In genomic region chr20:56715902-56716519, GRCh38 we compare ENCODE assay signal across 28 cellular contexts.
"Had no signal": no experiment of that assay in that cellular context is flagged by ENCODE, and none has a peak within 500 bp of the region (broad histone marks: within the 10 kb centered on the region; RNA-seq: fewer than 3 reads in every experiment).

No MANE protein-coding gene starts in this region.

- ATAC-seq: natural killer cell, pancreas, right cardiac atrium had no signal

- H3K4me2 ChIP-seq: neural progenitor cell had no signal

- H3K36me3 ChIP-seq: left ventricle myocardium inferior, neural progenitor cell, neutrophil, pancreas, prostate gland, sigmoid colon, spleen, thyroid gland, transverse colon, upper lobe of left lung, vagina had no signal

- H3K27me3 ChIP-seq: neural progenitor cell, neutrophil, pancreas, sigmoid colon, thyroid gland, transverse colon, upper lobe of left lung, vagina had no signal

- H3K9ac ChIP-seq: neural progenitor cell had no signal

- H3K27ac Mint-ChIP-seq: immature natural killer cell; mesothelial cell of epicardium; naive B cell; natural killer cell; nephron progenitor cell; neural progenitor cell; stimulated activated effector memory CD8-positive, alpha-beta T cell treated with anti-CD3 and anti-CD28 coated beads, Interleukin-12 subunit alpha, Interleukin-12 subunit beta, amount 100 ng/mL, for 72 hours; stimulated activated naive CD8-positive, alpha-beta T cell treated with anti-CD3 and anti-CD28 coated beads, Interleukin-15, Interleukin-2, amounts not matched to agents 100 ng/mL and 50 ng/mL, for 24 hours had no signal

- H3K4me3 Mint-ChIP-seq: immature natural killer cell; mesothelial cell of epicardium; natural killer cell; nephron progenitor cell; neural progenitor cell; stimulated activated effector memory CD8-positive, alpha-beta T cell treated with anti-CD3 and anti-CD28 coated beads, Interleukin-12 subunit alpha, Interleukin-12 subunit beta, amount 100 ng/mL, for 72 hours; stimulated activated naive CD8-positive, alpha-beta T cell treated with anti-CD3 and anti-CD28 coated beads, Interleukin-15, Interleukin-2, amounts not matched to agents 100 ng/mL and 50 ng/mL, for 24 hours had no signal

- H3K27ac ChIP-seq: left ventricle myocardium inferior, neural progenitor cell, neutrophil, pancreas, prostate gland, sigmoid colon, spleen, thyroid gland, transverse colon, upper lobe of left lung, vagina had no signal

- H3K9me3 Mint-ChIP-seq: immature natural killer cell; mesothelial cell of epicardium; natural killer cell; nephron progenitor cell; stimulated activated effector memory CD8-positive, alpha-beta T cell treated with anti-CD3 and anti-CD28 coated beads, Interleukin-12 subunit alpha, Interleukin-12 subunit beta, amount 100 ng/mL, for 72 hours; stimulated activated naive CD8-positive, alpha-beta T cell treated with anti-CD3 and anti-CD28 coated beads, Interleukin-15, Interleukin-2, amounts not matched to agents 100 ng/mL and 50 ng/mL, for 24 hours had no signal

- H3K4me1 ChIP-seq: left ventricle myocardium inferior, pancreas, prostate gland, sigmoid colon, spleen, transverse colon, upper lobe of left lung, vagina had no signal

- H3K27me3 Mint-ChIP-seq: stimulated activated naive CD8-positive, alpha-beta T cell treated with anti-CD3 and anti-CD28 coated beads, Interleukin-15, Interleukin-2, amounts not matched to agents 100 ng/mL and 50 ng/mL, for 24 hours had no signal

- DNase-seq: hypothalamus; immature natural killer cell; left ventricle myocardium inferior; mesendoderm; naive B cell; natural killer cell; nephron progenitor cell; occipital lobe; pancreas; retina; right cardiac atrium; sigmoid colon; small intestine; spleen; stimulated activated CD4-positive, alpha-beta T cell treated with anti-CD3 and anti-CD28 coated beads, Interleukin-4, amount 100 ng/mL, for 24 hours; stimulated activated naive CD4-positive, alpha-beta T cell; thyroid gland; transverse colon; upper lobe of left lung had no signal

- H3K4me3 ChIP-seq: left ventricle myocardium inferior, lung, neural progenitor cell, pancreas, prostate gland, sigmoid colon, spleen, thyroid gland, transverse colon, upper lobe of left lung, vagina had no signal

- H3K36me3 Mint-ChIP-seq: immature natural killer cell; mesothelial cell of epicardium; naive B cell; natural killer cell; neural progenitor cell; stimulated activated effector memory CD8-positive, alpha-beta T cell treated with anti-CD3 and anti-CD28 coated beads, Interleukin-12 subunit alpha, Interleukin-12 subunit beta, amount 100 ng/mL, for 72 hours had no signal

- H3K4me1 Mint-ChIP-seq: immature natural killer cell; natural killer cell; stimulated activated effector memory CD8-positive, alpha-beta T cell treated with anti-CD3 and anti-CD28 coated beads, Interleukin-12 subunit alpha, Interleukin-12 subunit beta, amount 100 ng/mL, for 72 hours had no signal

- H3K9me3 ChIP-seq: left ventricle myocardium inferior, neutrophil, pancreas, prostate gland, sigmoid colon, spleen, thyroid gland, transverse colon, upper lobe of left lung, vagina had no signal

- FAIRE-seq: islet of Langerhans, pancreas, small intestine had no signal
